Comparison of ENCODE assay signal across 1 cellular context in genomic region chr20:50044353-50044960, GRCh38.
TF ChIP-seq lines count a peak whose summit lies in the region.

No MANE protein-coding gene starts in this region.

TF ChIP-seq in HepG2, 621 proteins besides CTCF, POLR2A, EP300 and RAD21 (continued from another document and continues in another):
- TF ChIP-seq GRHL1 (CRISPR knock-in tag; conservative IDR thresholded peaks at IDR 0.05): no peak
- no peak for TF ChIP-seq SNAI1 (CRISPR knock-in tag; IDR thresholded peaks at IDR 0.05; ENCODE audit: borderline replicate concordance)
- no peak for TF ChIP-seq MBNL3 (CRISPR knock-in tag; conservative IDR thresholded peaks at IDR 0.05)
- no peak for TF ChIP-seq TFDP1 (CRISPR knock-in tag; IDR thresholded peaks at IDR 0.05; ENCODE audit: borderline replicate concordance)
- no peak for TF ChIP-seq TAF1 (CRISPR knock-in tag; IDR thresholded peaks at IDR 0.05)
- no peak for TF ChIP-seq PCBP1 (IDR thresholded peaks at IDR 0.05; ENCODE audit: borderline replicate concordance, low read depth, low read length)
- TF ChIP-seq CEBPB (IDR thresholded peaks at IDR 0.05; ENCODE audit: borderline replicate concordance, low read depth, low read length): no peak
- no peak for TF ChIP-seq TEF (CRISPR knock-in tag; IDR thresholded peaks at IDR 0.05)
- no peak for TF ChIP-seq MED1 (CRISPR knock-in tag; IDR thresholded peaks at IDR 0.05)
- TF ChIP-seq ZNF24 (IDR thresholded peaks at IDR 0.05): no peak
- TF ChIP-seq SALL2 (CRISPR knock-in tag; IDR thresholded peaks at IDR 0.05): no peak
- no peak for TF ChIP-seq STAT5B (CRISPR knock-in tag; IDR thresholded peaks at IDR 0.05)
- no peak for TF ChIP-seq E2F1 (CRISPR knock-in tag; IDR thresholded peaks at IDR 0.05)
- no peak for TF ChIP-seq ZSCAN20 (CRISPR knock-in tag; IDR thresholded peaks at IDR 0.05; ENCODE audit: borderline replicate concordance)
- no peak for TF ChIP-seq ZZZ3 (CRISPR knock-in tag; IDR thresholded peaks at IDR 0.05; ENCODE audit: borderline replicate concordance)
- no peak for TF ChIP-seq ZBED4 (CRISPR knock-in tag; IDR thresholded peaks at IDR 0.05; ENCODE audit: borderline replicate concordance)
- peak; percentile 9; the same call in 1 of the 2 replicates for TF ChIP-seq UBTF (CRISPR knock-in tag; IDR thresholded peaks at IDR 0.05)
- no peak for TF ChIP-seq SRSF4 (IDR thresholded peaks at IDR 0.05; ENCODE audit: low read depth, low read length, poor library complexity, severe bottlenecking)
- TF ChIP-seq ZNF12 (CRISPR knock-in tag; IDR thresholded peaks at IDR 0.05): 0 out of 2 replicates have a peak, but pooled peaks have one; percentile 11
- TF ChIP-seq PITX1 (CRISPR knock-in tag; IDR thresholded peaks at IDR 0.05): no peak
- TF ChIP-seq BORCS8-MEF2B (CRISPR knock-in tag; IDR thresholded peaks at IDR 0.05): no peak
- no peak for TF ChIP-seq ZNF556 (CRISPR knock-in tag; IDR thresholded peaks at IDR 0.05; ENCODE audit: borderline replicate concordance)
- no peak; the same call in 1 of the 2 replicates for TF ChIP-seq AHDC1 (CRISPR knock-in tag; IDR thresholded peaks at IDR 0.05; ENCODE audit: borderline replicate concordance)
- TF ChIP-seq SAP130 (CRISPR knock-in tag; IDR thresholded peaks at IDR 0.05; ENCODE audit: low read depth): peak; percentile 40
- no peak for TF ChIP-seq CCDC6 (CRISPR knock-in tag; IDR thresholded peaks at IDR 0.05)
- TF ChIP-seq ATRX (CRISPR knock-in tag; IDR thresholded peaks at IDR 0.05; ENCODE audit: borderline replicate concordance): no peak
- TF ChIP-seq JUND (CRISPR knock-in tag; IDR thresholded peaks at IDR 0.05): no peak
- TF ChIP-seq ZNF761 (CRISPR knock-in tag; conservative IDR thresholded peaks at IDR 0.05): no peak
- no peak for TF ChIP-seq ZBTB42 (CRISPR knock-in tag; IDR thresholded peaks at IDR 0.05)
- TF ChIP-seq ZNF512B (CRISPR knock-in tag; IDR thresholded peaks at IDR 0.05; ENCODE audit: borderline replicate concordance): no peak
- TF ChIP-seq ZNF552 (CRISPR knock-in tag; IDR thresholded peaks at IDR 0.05; ENCODE audit: borderline replicate concordance): no peak
- TF ChIP-seq FLYWCH1 (CRISPR knock-in tag; IDR thresholded peaks at IDR 0.05): no peak
- TF ChIP-seq DZIP1 (CRISPR knock-in tag; IDR thresholded peaks at IDR 0.05): no peak
- TF ChIP-seq NPAS2 (CRISPR knock-in tag; IDR thresholded peaks at IDR 0.05; ENCODE audit: borderline replicate concordance): no peak
- no peak for TF ChIP-seq KDM5B (CRISPR knock-in tag; IDR thresholded peaks at IDR 0.05; ENCODE audit: borderline replicate concordance)
- no peak for TF ChIP-seq ZFYVE20 (CRISPR knock-in tag; IDR thresholded peaks at IDR 0.05; ENCODE audit: borderline replicate concordance, low read depth)
- TF ChIP-seq HOXA9 (CRISPR knock-in tag; IDR thresholded peaks at IDR 0.05; ENCODE audit: borderline replicate concordance): no peak
- no peak for TF ChIP-seq ZNF577 (CRISPR knock-in tag; IDR thresholded peaks at IDR 0.05; ENCODE audit: borderline replicate concordance, low read depth)
